Comparison of ENCODE assay signal across 27 cellular contexts in the genomic region with DNA sequence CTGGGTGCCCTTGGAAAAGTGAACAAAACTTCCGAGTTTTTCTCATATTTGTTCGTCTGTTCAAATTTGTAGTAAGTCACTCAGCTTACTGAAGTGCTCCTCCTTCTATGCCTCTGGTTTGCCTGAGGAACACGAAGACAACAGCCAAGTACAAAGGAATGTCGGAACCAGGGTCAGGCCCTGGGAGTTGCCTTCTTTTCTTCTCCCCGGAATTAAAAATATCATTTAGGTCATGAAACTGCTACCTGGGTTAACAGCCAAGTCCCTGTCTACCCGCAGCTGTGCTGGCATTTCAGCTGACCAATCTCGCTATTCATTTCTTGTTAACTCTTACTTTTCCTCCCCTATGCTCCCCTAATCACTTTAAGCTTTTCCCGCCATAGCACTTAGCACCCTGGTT.
A peak's percentile ranks its signal among the peaks of the same experiment; 100 is the strongest.
DNase-seq lines count a peak whose midpoint lies in the region; ATAC-seq and TF ChIP-seq lines count a peak whose summit lies in the region.
"Had no signal": no experiment of that assay in that cellular context is flagged by ENCODE, and none has a peak within 500 bp of the region (broad histone marks: within the 10 kb centered on the region; RNA-seq: fewer than 3 reads in every experiment).

No MANE protein-coding gene starts in this region.

- peak; percentile 89 for ATAC-seq in Right ventricle myocardium superior (ENCODE audit: poor library complexity)
- ATAC-seq in lower lobe of right lung, result peak; percentile 52 to 75
- ATAC-seq: activated CD8-positive, alpha-beta memory T cell treated with anti-CD3 and anti-CD28 coated beads, Interleukin-2, amount 10 ng/mL, durations not matched to agents 7 days and 5 days; PC-3; right lobe of liver had no signal

- H3K36me3 ChIP-seq in right atrium auricular region, result no peaks in the 10 kb centered on the region
- H3K36me3 ChIP-seq in lower lobe of right lung, result no peaks in the 10 kb centered on the region
- H3K36me3 ChIP-seq: right lobe of liver, thoracic aorta, vagina had no signal

- intact Hi-C loops in Right ventricle myocardium superior (cut with DNase I) (no loop called here), lower lobe of right lung (cut with DNase I) (no loop called here)

- TF ChIP-seq CTCF in right atrium auricular region (IDR thresholded peaks at IDR 0.05) (no peak), lower lobe of right lung (IDR thresholded peaks at IDR 0.05) (no peak), retinal pigment epithelial cell (conservative IDR thresholded peaks at IDR 0.05; ENCODE audit: low read depth, low read length) (no peak)

- H3K27ac ChIP-seq in right atrium auricular region (peak overlapping the region in 1 of 2 donors; percentile 77), lower lobe of right lung (peak overlapping the region; percentile 58)
- H3K27ac ChIP-seq: body of pancreas, KMS-11, right lobe of liver, vagina had no signal

- H3K4me1 ChIP-seq in right atrium auricular region, result peaks cover 0 to 4% of the 10 kb centered on the region in 2 donors
- H3K4me1 ChIP-seq in lower lobe of right lung, result no peaks in the 10 kb centered on the region
- H3K4me1 ChIP-seq: body of pancreas, right lobe of liver, vagina had no signal

- H3K9me3 ChIP-seq in right atrium auricular region (no peaks in the 10 kb centered on the region), lower lobe of right lung (no peaks in the 10 kb centered on the region)
- H3K9me3 ChIP-seq: body of pancreas, right lobe of liver, thoracic aorta, vagina had no signal

- H3K27me3 ChIP-seq in right atrium auricular region (no peaks in the 10 kb centered on the region), lower lobe of right lung (ENCODE audit: low read depth) (no peaks in the 10 kb centered on the region)
- H3K27me3 ChIP-seq: body of pancreas, right lobe of liver, vagina had no signal

- H3K4me3 ChIP-seq in right atrium auricular region (no peak overlapping the region), lower lobe of right lung (no peak overlapping the region), retinal pigment epithelial cell (ENCODE audit: low read length) (no peak overlapping the region)
- H3K4me3 ChIP-seq: body of pancreas, lung, right lobe of liver, thoracic aorta, vagina had no signal

- DNase-seq in Right ventricle myocardium superior (no peak), right atrium auricular region (ENCODE audit: low spot score) (no peak), lower lobe of right lung (no peak), retinal pigment epithelial cell (ENCODE audit: low read depth) (peak; percentile 0), NCI-H524 treated with DMSO at 0.1 percent for 48 hours (lab: John Stamatoyannopoulos, UW) (no peak), NCI-H1930 (lab: John Stamatoyannopoulos, UW) (no peak), NCI-H446 (lab: John Stamatoyannopoulos, UW) (no peak)
- no peak for DNase-seq in activated naive CD4-positive, alpha-beta T cell (lab: John Stamatoyannopoulos, UW)
- DNase-seq: activated B cell treated with CpG ODN at 0.5 μM for 24 hours; activated CD4-positive, alpha-beta T cell treated with anti-CD3 and anti-CD28 coated beads, Interleukin-2, amount 50 U/mL, for 1 hour; activated CD8-positive, alpha-beta memory T cell treated with anti-CD3 and anti-CD28 coated beads, Interleukin-2, amount 10 ng/mL, durations not matched to agents 7 days and 5 days; activated T-cell treated with anti-CD3 and anti-CD28 coated beads, Interleukin-2, amount 50 U/mL, for 48 hours; AML-193; CD4-positive, alpha-beta T cell; islet precursor cell; NCI-H1436 treated with DMSO at 0.1 percent for 48 hours; NCI-H510A; NK-92 treated with Interleukin-12 subunit alpha and Interleukin-12 subunit beta, amount 100 ng/mL, for 24 hours; PC-3; right lobe of liver; SHP77 treated with DMSO at 0.1 percent for 48 hours; stimulated activated naive CD4-positive, alpha-beta T cell treated with Interleukin-2 at 50 U/mL for 16 hours had no signal
